In genomic region chr10:43689955-43690771, GRCh38 we compare ENCODE assay signal across 8 cellular contexts. TPM values are rescaled to one million over a fixed set of nuclear protein-coding genes. Genes with fewer than 3 reads are reported as not detected.
DNase-seq lines count a peak whose midpoint lies in the region; ATAC-seq and TF ChIP-seq lines count a peak whose summit lies in the region.

No MANE protein-coding gene starts in this region.

- H3K4me3 Mint-ChIP-seq in IgD-negative memory B cell (peak overlapping the region; percentile 66 to 88 (median 81)), T-helper 17 cell (peak overlapping the region; percentile 92)

- H3K4me1 ChIP-seq in DND-41 (ENCODE audit: insufficient read depth, low read length) (peaks cover 13% of the 10 kb centered on the region), left ventricle myocardium inferior (peaks cover 47% of the 10 kb centered on the region), prostate gland (replicated peaks) (no peaks in the 10 kb centered on the region), upper lobe of right lung (peaks cover 6% of the 10 kb centered on the region)

- ATAC-seq in DND-41 (ENCODE audit: insufficient read depth, low read depth) (peak; percentile 99), GM21619 (IDR thresholded peaks at IDR 0.05; ENCODE audit: unreplicated experiment) (peak; percentile 98), T-helper 17 cell (peak; percentile 99), upper lobe of right lung (peak; percentile 98)

- H3K27me3 ChIP-seq in DND-41 (ENCODE audit: insufficient read depth, low read length, poor library complexity) (peaks cover 7% of the 10 kb centered on the region), left ventricle myocardium inferior (ENCODE audit: low read depth) (no peaks in the 10 kb centered on the region), prostate gland (replicated peaks; ENCODE audit: insufficient read depth) (no peaks in the 10 kb centered on the region), upper lobe of right lung (no peaks in the 10 kb centered on the region)

- intact Hi-C loops in left ventricle myocardium inferior (cut with micrococcal nuclease) (loop anchor here (10.0 kb wide), 2 partner anchors 165 to 625 kb away; no protein-coding TSS in a partner anchor), prostate gland (cut with DNase I) (loop anchor here (1.0 to 10.0 kb wide), 5 partner anchors 222 to 1167 kb away; no protein-coding TSS in a partner anchor), upper lobe of right lung (cut with DNase I) (no loop called here)

- H2AFZ ChIP-seq in DND-41 (ENCODE audit: low read depth, low read length), result peak overlapping the region; percentile 74

- H3K4me3 ChIP-seq in DND-41 (ENCODE audit: low read depth in 1 of 2, low read length in 2 of 2) (peak overlapping the region in 1 of 2 experiments; percentile 48; a peak in 2 of 4 replicates), left ventricle myocardium inferior (peak overlapping the region; percentile 74), prostate gland (peak overlapping the region; percentile 37 to 42), upper lobe of right lung (peak overlapping the region; percentile 67)

- H3K79me2 ChIP-seq in DND-41 (ENCODE audit: insufficient read depth, low read length), result no peaks in the 10 kb centered on the region

- no peak overlapping the region for H3K27ac ChIP-seq in DND-41 (ENCODE audit: low read length)
- H3K27ac ChIP-seq in left ventricle myocardium inferior (replicated peaks), result peak overlapping the region; percentile 95
- H3K27ac ChIP-seq in prostate gland, result peak overlapping the region; percentile 44 to 58
- peak overlapping the region; percentile 89 for H3K27ac ChIP-seq in upper lobe of right lung

- WGBS in prostate gland, result 2% methylated on average over 64 of the region's 65 CpGs

- H3K27ac Mint-ChIP-seq in IgD-negative memory B cell (no peak overlapping the region), T-helper 17 cell (peak overlapping the region; percentile 27)

- no peaks in the 10 kb centered on the region for H3K9me3 Mint-ChIP-seq in IgD-negative memory B cell

- no peak for TF ChIP-seq POLR2A in prostate gland (IDR thresholded peaks at IDR 0.05)

- H3K9me3 ChIP-seq in DND-41 (ENCODE audit: insufficient read depth, low read length, severe bottlenecking), result no peaks in the 10 kb centered on the region
- H3K9me3 ChIP-seq in T-helper 17 cell (ENCODE audit: control insufficient read depth, low read length, poor library complexity, severe bottlenecking), result no peaks in the 10 kb centered on the region
- H3K9me3 ChIP-seq in left ventricle myocardium inferior (replicated peaks), result no peaks in the 10 kb centered on the region
- H3K9me3 ChIP-seq in prostate gland, result no peaks in the 10 kb centered on the region
- H3K9me3 ChIP-seq in upper lobe of right lung, result no peaks in the 10 kb centered on the region

- H3K4me1 Mint-ChIP-seq in IgD-negative memory B cell (peaks cover 0 to 6% (median 3%) of the 10 kb centered on the region in 3 donors), T-helper 17 cell (peaks cover 20% of the 10 kb centered on the region)

- peak; percentile 88 for TF ChIP-seq CTCF in DND-41 (IDR thresholded peaks at IDR 0.05; ENCODE audit: borderline replicate concordance, extremely low read depth, low read length, poor library complexity, severe bottlenecking)
- peak; percentile 87 for TF ChIP-seq CTCF in left ventricle myocardium inferior (IDR thresholded peaks at IDR 0.05; ENCODE audit: borderline replicate concordance)
- TF ChIP-seq CTCF in prostate gland (IDR thresholded peaks at IDR 0.05), result peak; percentile 88 to 94 (median 90)
- peak; percentile 84 for TF ChIP-seq CTCF in upper lobe of right lung (IDR thresholded peaks at IDR 0.05)

- DNase-seq in DND-41, result peak; percentile 88
- DNase-seq in T-helper 17 cell, result peak; percentile 67 to 84 (median 71)
- peak; percentile 16 for DNase-seq in amniotic stem cell (lab: John Stamatoyannopoulos, UW)
- peak; percentile 90 for DNase-seq in left ventricle myocardium inferior
- peak; percentile 73 for DNase-seq in prostate gland (ENCODE audit: low spot score)
- peak; percentile 94 for DNase-seq in upper lobe of right lung

- H3K36me3 ChIP-seq in DND-41 (ENCODE audit: insufficient read depth, low read length) (no peaks in the 10 kb centered on the region), left ventricle myocardium inferior (no peaks in the 10 kb centered on the region), prostate gland (no peaks in the 10 kb centered on the region), upper lobe of right lung (no peaks in the 10 kb centered on the region)

- H3K4me2 ChIP-seq in DND-41 (ENCODE audit: insufficient read depth, low read length), result peak overlapping the region; percentile 76

- H3K27me3 Mint-ChIP-seq in IgD-negative memory B cell, result peaks cover 31% of the 10 kb centered on the region
- H3K27me3 Mint-ChIP-seq in T-helper 17 cell, result peaks cover 51% of the 10 kb centered on the region

- H3K9ac ChIP-seq in DND-41 (ENCODE audit: low read depth, low read length), result peak overlapping the region; percentile 39; the same call in 1 of the 2 replicates

- no peaks in the 10 kb centered on the region for H4K20me1 ChIP-seq in DND-41 (ENCODE audit: insufficient read depth, low read length)

- H3K36me3 Mint-ChIP-seq in IgD-negative memory B cell (no peaks in the 10 kb centered on the region), T-helper 17 cell (ENCODE audit: low read depth) (peaks cover 4% of the 10 kb centered on the region)

RNA-seq across cellular contexts. Expression of gene ZNF32, which starts 41.5 kb away (rescaled TPM):
- polyA plus RNA-seq in IgD-negative memory B cell, result 62.2 TPM
- total RNA-seq in T-helper 17 cell, result 10 to 100 TPM; 19.0 to 19.2 TPM
- total RNA-seq in left ventricle myocardium inferior, result 45.1 TPM
- 10 to 100 TPM; 31.6 to 52.8 TPM for total RNA-seq in prostate gland
- total RNA-seq in upper lobe of right lung, result 32.3 TPM

Comparison
In these comparisons a context has a peak if more than half of its experiments do, and no peak if none do; other contexts are left out.
1. DNase-seq: peak in every context shown above with its lines; median percentile 94 in upper lobe of right lung; 90 in left ventricle myocardium inferior; 88 in DND-41; 73 in prostate gland; 71 in T-helper 17 cell; 16 in amniotic stem cell.